13 cellular contexts compared by ENCODE assay signal in the genomic region with DNA sequence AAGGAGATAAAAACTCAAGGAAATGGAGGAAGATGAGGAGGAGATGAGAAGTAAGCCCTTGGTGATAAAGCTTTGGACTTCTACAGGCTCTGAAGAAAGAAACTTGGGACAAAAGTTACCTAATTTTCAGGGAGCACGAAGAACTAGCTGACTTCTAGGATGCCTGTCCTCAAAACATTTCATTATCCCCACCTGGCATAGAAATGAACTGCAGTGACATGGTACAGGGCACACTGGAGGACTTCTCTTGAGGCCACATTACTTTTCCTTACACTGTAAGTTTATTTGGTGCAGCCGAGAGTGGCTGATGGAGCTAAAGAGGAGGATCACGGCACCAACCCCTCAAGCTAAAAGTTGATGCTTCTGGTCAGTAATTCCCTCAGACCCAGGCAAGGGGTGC.
"Had no signal": no experiment of that assay in that cellular context is flagged by ENCODE, and none has a peak within 500 bp of the region (broad histone marks: within the 10 kb centered on the region; RNA-seq: fewer than 3 reads in every experiment).

No MANE protein-coding gene starts in this region.

- H3K4me3 ChIP-seq: adrenal gland, dorsolateral prefrontal cortex, transverse colon had no signal

- H3K9me2 ChIP-seq: SK-N-SH had no signal

- ATAC-seq: left lobe of liver, WTC11 had no signal

- H3K27ac ChIP-seq: adrenal gland, dorsolateral prefrontal cortex, transverse colon had no signal

- DNase-seq: activated CD4-positive, alpha-beta T cell treated with anti-CD3 and anti-CD28 coated beads for 4 hours; activated naive CD4-positive, alpha-beta T cell treated with anti-CD3 and anti-CD28 coated beads for 36 hours; activated T-cell treated with anti-CD3 and anti-CD28 coated beads for 4 hours; adrenal gland; dorsolateral prefrontal cortex; naive B cell; posterior cingulate gyrus; SK-N-SH; stimulated activated CD4-positive, alpha-beta T cell treated with anti-CD3 and anti-CD28 coated beads, Interleukin-15, amount 100 ng/mL, for 24 hours; stimulated activated CD4-positive, alpha-beta T cell treated with anti-CD3 and anti-CD28 coated beads, Interleukin-4, amount 100 ng/mL, for 24 hours; transverse colon had no signal

- H3K4me1 Mint-ChIP-seq: naive B cell had no signal

- H3K4me2 ChIP-seq: SK-N-SH had no signal

- H3K36me3 ChIP-seq: adrenal gland, transverse colon had no signal

- H3K4me1 ChIP-seq: adrenal gland had no signal

- H3K27me3 Mint-ChIP-seq: naive B cell had no signal

- H3K27me3 ChIP-seq: adrenal gland, transverse colon had no signal

- H3K4me3 Mint-ChIP-seq: activated naive CD4-positive, alpha-beta T cell treated with anti-CD3 and anti-CD28 coated beads for 36 hours; naive B cell; WTC11 had no signal

- H3K9me3 ChIP-seq: adrenal gland, SK-N-SH, transverse colon had no signal

- H3K27ac Mint-ChIP-seq: activated naive CD4-positive, alpha-beta T cell treated with anti-CD3 and anti-CD28 coated beads for 36 hours; naive B cell; WTC11 had no signal

- H3K9ac ChIP-seq: SK-N-SH had no signal

- H3K36me3 Mint-ChIP-seq: naive B cell, WTC11 had no signal

- H3K9me3 Mint-ChIP-seq: activated naive CD4-positive, alpha-beta T cell treated with anti-CD3 and anti-CD28 coated beads for 36 hours had no signal
